23 cellular contexts compared by ENCODE assay signal in genomic region chr12:128672428-128672827, GRCh38.
"Had no signal": no experiment of that assay in that cellular context is flagged by ENCODE, and none has a peak within 500 bp of the region (broad histone marks: within the 10 kb centered on the region; RNA-seq: fewer than 3 reads in every experiment).

No MANE protein-coding gene starts in this region.

- H3K36me3 ChIP-seq: MG63, SJCRH30 had no signal

- H3K27ac ChIP-seq: SJCRH30 had no signal

- H3K4me3 ChIP-seq: MG63, SJCRH30 had no signal

- ATAC-seq: Panc1, PC-3, Right ventricle myocardium inferior, SK-N-SH treated with all-trans-retinoic acid at 6 μM for 48 hours had no signal

- H3K27me3 ChIP-seq: MG63, SJCRH30 had no signal

- H3K4me1 ChIP-seq: SJCRH30 had no signal

- H3K9me3 ChIP-seq: MG63, SJCRH30 had no signal

- DNase-seq: Karpas-422, KG1, MG63, NCI-H1092, NCI-H1105 treated with DMSO at 0.1 percent for 48 hours, NCI-H1417 treated with DMSO at 0.1 percent for 48 hours, NCI-H146, NCI-H1694 treated with DMSO at 0.1 percent for 48 hours, NCI-H1930, NCI-H2081, NCI-H2107, NCI-H226, NCI-H446, NCI-H510A, NCI-H524 treated with DMSO at 0.1 percent for 48 hours, NCI-H69, NCI-H774, PC-3, SHP77 treated with DMSO at 0.1 percent for 48 hours, SJCRH30 had no signal
